9 cellular contexts compared by ENCODE assay signal in the genomic region with DNA sequence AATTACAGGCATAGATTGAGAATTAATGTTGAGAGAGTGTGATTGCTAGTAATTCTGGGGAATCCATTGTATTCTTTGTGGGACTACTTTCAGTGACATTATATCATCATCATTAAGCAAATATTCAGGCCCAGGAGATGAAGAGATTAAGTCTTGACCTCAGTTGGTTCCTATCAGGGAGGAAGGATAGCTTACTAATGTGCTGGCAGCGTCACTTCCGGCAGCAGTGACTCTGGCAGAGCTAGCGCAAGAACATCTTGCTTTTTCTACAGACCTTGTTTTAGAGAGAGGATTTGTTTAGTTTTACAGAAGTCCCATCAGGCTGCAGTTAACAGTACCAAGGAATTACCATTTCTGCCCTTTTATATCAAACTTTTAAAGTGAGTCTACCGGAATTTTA. TPM values are rescaled to one million over a fixed set of nuclear protein-coding genes. Genes with fewer than 3 reads are reported as not detected.
DNase-seq lines count a peak whose midpoint lies in the region; ATAC-seq and TF ChIP-seq lines count a peak whose summit lies in the region.
"Had no signal": no experiment of that assay in that cellular context is flagged by ENCODE, and none has a peak within 500 bp of the region (broad histone marks: within the 10 kb centered on the region; RNA-seq: fewer than 3 reads in every experiment).

No MANE protein-coding gene starts in this region.

- intact Hi-C loops in right lobe of liver (cut with DNase I) = no loop called here

- DNase-seq in 8988T = peak; percentile 26
- DNase-seq in HCEC 1CT = peak; percentile 71
- DNase-seq in central memory CD8-positive, alpha-beta T cell (ENCODE audit: low spot score in 2 of 2) = no peak
- peak in 2 of 3 donors; percentile 55 to 69 for DNase-seq in right lobe of liver
- DNase-seq in HPDE6-E6E7 (ENCODE audit: extremely low spot score) = no peak
- no peak for DNase-seq in progenitor cell of endocrine pancreas (ENCODE audit: low spot score, unreplicated experiment)
- DNase-seq: NCI-H524 treated with DMSO at 0.1 percent for 48 hours had no signal

- H3K4me3 ChIP-seq in right lobe of liver = no peak overlapping the region

- no peaks in the 10 kb centered on the region for H3K9me3 Mint-ChIP-seq in central memory CD8-positive, alpha-beta T cell
- no peaks in the 10 kb centered on the region for H3K9me3 Mint-ChIP-seq in progenitor cell of endocrine pancreas (ENCODE audit: low read depth)

- peak overlapping the region; percentile 38 for H3K27ac Mint-ChIP-seq in central memory CD8-positive, alpha-beta T cell (ENCODE audit: low read depth)
- H3K27ac Mint-ChIP-seq in progenitor cell of endocrine pancreas = no peak overlapping the region

- H3K4me1 ChIP-seq in right lobe of liver = peaks cover 0 to 6% (median 2%) of the 10 kb centered on the region in 4 donors

- no peak for ATAC-seq in central memory CD8-positive, alpha-beta T cell (replicated peaks; ENCODE audit: extremely low read depth, poor library complexity, severe bottlenecking)
- ATAC-seq in right lobe of liver (peak; percentile 66 to 84 (median 74)), GM21619 (IDR thresholded peaks at IDR 0.05; ENCODE audit: unreplicated experiment) (no peak), GM21360 (IDR thresholded peaks at IDR 0.05; ENCODE audit: unreplicated experiment) (no peak)

- no peaks in the 10 kb centered on the region for H3K36me3 ChIP-seq in right lobe of liver

- peak overlapping the region in 1 of 3 donors; percentile 6 for H3K27ac ChIP-seq in right lobe of liver

- no peak overlapping the region for H3K4me3 Mint-ChIP-seq in central memory CD8-positive, alpha-beta T cell
- no peak overlapping the region for H3K4me3 Mint-ChIP-seq in progenitor cell of endocrine pancreas (ENCODE audit: low read depth)

- TF ChIP-seq CTCF in right lobe of liver (IDR thresholded peaks at IDR 0.05) = no peak
- no peak for TF ChIP-seq CTCF in progenitor cell of endocrine pancreas (IDR thresholded peaks at IDR 0.05; ENCODE audit: unreplicated experiment)

- no peak for TF ChIP-seq POLR2A in right lobe of liver (IDR thresholded peaks at IDR 0.05)

- WGBS in right lobe of liver (ENCODE audit: insufficient coverage, low coverage, low lambda C conversion rate, missing lambda C conversion rate) = 31% methylated on average over 4 of the region's 4 CpGs

- H3K27me3 Mint-ChIP-seq in central memory CD8-positive, alpha-beta T cell = no peaks in the 10 kb centered on the region
- H3K27me3 Mint-ChIP-seq in progenitor cell of endocrine pancreas = no peaks in the 10 kb centered on the region

- H3K9me3 ChIP-seq in right lobe of liver = no peaks in the 10 kb centered on the region

- no peaks in the 10 kb centered on the region for H3K27me3 ChIP-seq in right lobe of liver

- peaks cover 56% of the 10 kb centered on the region for H3K4me1 Mint-ChIP-seq in central memory CD8-positive, alpha-beta T cell
- peaks cover 5% of the 10 kb centered on the region for H3K4me1 Mint-ChIP-seq in progenitor cell of endocrine pancreas (ENCODE audit: low read depth)

- H3K36me3 Mint-ChIP-seq in central memory CD8-positive, alpha-beta T cell (ENCODE audit: insufficient read depth) = peaks cover 14% of the 10 kb centered on the region
- no peaks in the 10 kb centered on the region for H3K36me3 Mint-ChIP-seq in progenitor cell of endocrine pancreas (ENCODE audit: insufficient read depth)

RNA-seq across cellular contexts. Expression of a gene that starts 20.3 kb away (rescaled TPM):
- 10 to 100 TPM; 19.7 to 34.6 (median 24.7) TPM for total RNA-seq in right lobe of liver
- 9.8 and 10.7 TPM in 2 replicates for total RNA-seq in progenitor cell of endocrine pancreas

RNA-seq across cellular contexts. Expression of a gene that starts 20.6 kb away (rescaled TPM):
- total RNA-seq in right lobe of liver = 10 to 100 TPM; 19.6 to 29.9 (median 21.9) TPM
- 3.5 and 4.7 TPM in 2 replicates for total RNA-seq in progenitor cell of endocrine pancreas

Comparison
In these comparisons a context has a peak if more than half of its experiments do, and no peak if none do; other contexts are left out.
1. DNase-seq: peak in 8988T (single experiment), HCEC 1CT (single experiment) and right lobe of liver (2 of 3); none in central memory CD8-positive, alpha-beta T cell (0 of 2), HPDE6-E6E7 (single experiment) and progenitor cell of endocrine pancreas (single experiment).
2. ATAC-seq: peak in right lobe of liver (4 of 4); none in central memory CD8-positive, alpha-beta T cell (single experiment), GM21619 (single experiment) and GM21360 (single experiment).